In genomic region chr5:178069909-178070308, GRCh38 we compare ENCODE assay signal across 8 cellular contexts. TPM values are rescaled to one million over a fixed set of nuclear protein-coding genes. Genes with fewer than 3 reads are reported as not detected.
DNase-seq lines count a peak whose midpoint lies in the region; ATAC-seq, FAIRE-seq and TF ChIP-seq lines count a peak whose summit lies in the region.

No MANE protein-coding gene starts in this region.

- H3K36me3 ChIP-seq in MM.1S (replicated peaks; ENCODE audit: insufficient read depth, low read length) (no peaks in the 10 kb centered on the region), keratinocyte (ENCODE audit: control insufficient read depth in 2 of 2, extremely low read depth in 1 of 2, insufficient read depth in 2 of 2, low read length in 2 of 2) (no peaks in the 10 kb centered on the region)

- H3K4me1 ChIP-seq in MM.1S (ENCODE audit: low read length) (no peaks in the 10 kb centered on the region), keratinocyte (ENCODE audit: control insufficient read depth, extremely low read depth, insufficient read depth, low read length) (no peaks in the 10 kb centered on the region)

- peak; percentile 55 for ATAC-seq in activated CD8-positive, alpha-beta T cell treated with anti-CD3 and anti-CD28 coated beads, Interleukin-2, amount 10 ng/mL, durations not matched to agents 7 days and 5 days
- ATAC-seq in GM18517 (IDR thresholded peaks at IDR 0.05; ENCODE audit: unreplicated experiment) (no peak), HG03442 (IDR thresholded peaks at IDR 0.05; ENCODE audit: unreplicated experiment) (no peak)

- H3K9me3 Mint-ChIP-seq in activated CD8-positive, alpha-beta T cell treated with anti-CD3 and anti-CD28 coated beads, Interleukin-2, amount 10 ng/mL, durations not matched to agents 7 days and 5 days (ENCODE audit: insufficient read depth), result no peaks in the 10 kb centered on the region

- no peak overlapping the region for H3K27ac Mint-ChIP-seq in activated CD8-positive, alpha-beta T cell treated with anti-CD3 and anti-CD28 coated beads, Interleukin-2, amount 10 ng/mL, durations not matched to agents 7 days and 5 days

- no peak overlapping the region for H3K27ac ChIP-seq in MM.1S (ENCODE audit: low read length)
- no peak overlapping the region for H3K27ac ChIP-seq in keratinocyte (ENCODE audit: control insufficient read depth, insufficient read depth, low read length)

- H3K4me2 ChIP-seq in MM.1S (ENCODE audit: low read depth, low read length) (no peak overlapping the region), keratinocyte (ENCODE audit: control insufficient read depth, extremely low read depth, insufficient read depth, low read depth, low read length) (no peak overlapping the region)

- no peaks in the 10 kb centered on the region for H3K9me1 ChIP-seq in keratinocyte (ENCODE audit: control insufficient read depth, extremely low read depth, insufficient read depth, low read length)

- no peaks in the 10 kb centered on the region for H3K79me2 ChIP-seq in MM.1S (ENCODE audit: low read length)
- H3K79me2 ChIP-seq in keratinocyte (ENCODE audit: control insufficient read depth, insufficient read depth, low read length), result no peaks in the 10 kb centered on the region

- DNase-seq in NCI-H2196 (lab: John Stamatoyannopoulos, UW; ENCODE audit: unreplicated experiment) (peak; percentile 31), NCI-H2196 treated with DMSO at 0.1 percent for 48 hours (lab: John Stamatoyannopoulos, UW; ENCODE audit: unreplicated experiment) (no peak), MM.1S (no peak), keratinocyte (ENCODE audit: low read depth, low spot score) (no peak), occipital lobe (lab: John Stamatoyannopoulos, UW) (no peak)
- peak; percentile 60 for DNase-seq in activated CD8-positive, alpha-beta T cell treated with anti-CD3 and anti-CD28 coated beads, Interleukin-2, amount 10 ng/mL, durations not matched to agents 7 days and 5 days

- H3K9ac ChIP-seq in MM.1S (ENCODE audit: low read length) (no peak overlapping the region), keratinocyte (ENCODE audit: control insufficient read depth, extremely low read depth, insufficient read depth, low read length) (no peak overlapping the region)

- dilution Hi-C loops in keratinocyte (cut with MboI; ENCODE audit: extremely low pct_ligation_motif_present, low sequenced_read_pairs), result no loop called here

- H3K9me3 ChIP-seq in MM.1S (replicated peaks; ENCODE audit: insufficient read depth, low read length) (no peaks in the 10 kb centered on the region), keratinocyte (ENCODE audit: control insufficient read depth, low read depth, low read length) (no peaks in the 10 kb centered on the region)

- FAIRE-seq in keratinocyte (lab: Jason Lieb, UNC), result no peak

- no peaks in the 10 kb centered on the region for H3K27me3 ChIP-seq in MM.1S (replicated peaks; ENCODE audit: insufficient read depth, low read length)
- H3K27me3 ChIP-seq in keratinocyte (ENCODE audit: control insufficient read depth, extremely low read depth, insufficient read depth, low read length), result peaks cover 7% of the 10 kb centered on the region

- H3K36me3 Mint-ChIP-seq in activated CD8-positive, alpha-beta T cell treated with anti-CD3 and anti-CD28 coated beads, Interleukin-2, amount 10 ng/mL, durations not matched to agents 7 days and 5 days (ENCODE audit: low read depth), result no peaks in the 10 kb centered on the region

- H3K4me3 ChIP-seq in MM.1S (ENCODE audit: low read length), result no peak overlapping the region
- H3K4me3 ChIP-seq in keratinocyte (ENCODE audit: control insufficient read depth in 2 of 3, extremely low read depth in 1 of 3, insufficient read depth in 2 of 3, low read depth in 1 of 3, low read length in 3 of 3), result no peak overlapping the region

- H3K4me1 Mint-ChIP-seq in activated CD8-positive, alpha-beta T cell treated with anti-CD3 and anti-CD28 coated beads, Interleukin-2, amount 10 ng/mL, durations not matched to agents 7 days and 5 days (ENCODE audit: low read depth), result peaks cover 10% of the 10 kb centered on the region

- H4K20me1 ChIP-seq in MM.1S (ENCODE audit: insufficient read depth, low read length), result no peaks in the 10 kb centered on the region
- no peaks in the 10 kb centered on the region for H4K20me1 ChIP-seq in keratinocyte (ENCODE audit: control insufficient read depth, extremely low read depth, insufficient read depth, low read length)

- H3F3A ChIP-seq in MM.1S (ENCODE audit: insufficient read depth, low read length), result no peaks in the 10 kb centered on the region

- CTCF ChIA-PET in activated CD8-positive, alpha-beta T cell treated with anti-CD3 and anti-CD28 coated beads, Interleukin-2, amount 10 ng/mL, durations not matched to agents 7 days and 5 days (lab: Charles Lee), result no interaction called here

- TF ChIP-seq CTCF in MM.1S (IDR thresholded peaks at IDR 0.05; ENCODE audit: low read length), result peak; percentile 21
- TF ChIP-seq CTCF in keratinocyte (optimal IDR thresholded peaks at IDR 0.05 in 1 of 3, IDR thresholded peaks at IDR 0.05 in 1 of 3, conservative IDR thresholded peaks at IDR 0.05 in 1 of 3; ENCODE audit: extremely low read depth in 1 of 3, insufficient read depth in 2 of 3, low read length in 3 of 3), result peak; percentile 37 to 67 (median 51)

- H3K27me3 Mint-ChIP-seq in activated CD8-positive, alpha-beta T cell treated with anti-CD3 and anti-CD28 coated beads, Interleukin-2, amount 10 ng/mL, durations not matched to agents 7 days and 5 days (ENCODE audit: low read depth), result peaks cover 1% of the 10 kb centered on the region

- H3K4me3 Mint-ChIP-seq in activated CD8-positive, alpha-beta T cell treated with anti-CD3 and anti-CD28 coated beads, Interleukin-2, amount 10 ng/mL, durations not matched to agents 7 days and 5 days, result no peak overlapping the region

- H2AFZ ChIP-seq in MM.1S (ENCODE audit: low read length) (no peak overlapping the region), keratinocyte (ENCODE audit: control insufficient read depth, low read length) (no peak overlapping the region)

- POLR2A ChIA-PET in activated CD8-positive, alpha-beta T cell treated with anti-CD3 and anti-CD28 coated beads, Interleukin-2, amount 10 ng/mL, durations not matched to agents 7 days and 5 days (lab: Charles Lee), result no interaction called here

- no peaks in the 10 kb centered on the region for H3K9me2 ChIP-seq in MM.1S (replicated peaks; ENCODE audit: insufficient read depth, low read length)

RNA-seq across cellular contexts. Expression of gene N4BP3, which starts 43.4 kb away (rescaled TPM):
- total RNA-seq in activated CD8-positive, alpha-beta T cell treated with anti-CD3 and anti-CD28 coated beads, Interleukin-2, amount 10 ng/mL, durations not matched to agents 7 days and 5 days, result 1 to 10 TPM; 5.9 to 6.1 TPM
- polyA plus RNA-seq in keratinocyte, result 1.0 to 1.9 TPM (median 1.3 TPM) in 3 replicates
- polyA plus RNA-seq in keratinocyte (2011; ENCODE audit: low read depth), result 0.99 TPM
- polyA plus RNA-seq in keratinocyte (2011; cell fraction: cytosol; rRNA removed), result 0.77 and 1.4 TPM in 2 replicates
- 2.6 and 3.3 TPM in 2 replicates for polyA plus RNA-seq in keratinocyte (2011; cell fraction: nucleus; rRNA removed)
- polyA plus RNA-seq in keratinocyte (2012; ENCODE audit: low replicate concordance), result 1.9 TPM in 2 replicates
- polyA minus RNA-seq in keratinocyte, result 1.1 to 2.8 TPM (median 1.4 TPM) in 3 replicates
- polyA minus RNA-seq in keratinocyte (2011; cell fraction: cytosol; rRNA and poly(A)+ RNA removed), result 3.6 TPM
- 2.0 and 2.2 TPM in 2 replicates for polyA minus RNA-seq in keratinocyte (2011; cell fraction: nucleus; rRNA and poly(A)+ RNA removed)
- total RNA-seq in occipital lobe, result 8.0 TPM

Comparison
In these comparisons a context has a peak if more than half of its experiments do, and no peak if none do; other contexts are left out.
1. DNase-seq: peak in NCI-H2196 (single experiment) and activated CD8-positive, alpha-beta T cell treated with anti-CD3 and anti-CD28 coated beads, Interleukin-2, amount 10 ng/mL, durations not matched to agents 7 days and 5 days (single experiment); none in NCI-H2196 treated with DMSO at 0.1 percent for 48 hours (single experiment), MM.1S (single experiment), keratinocyte (single experiment) and occipital lobe (single experiment).